ENCODE assay signal across 1 cellular context in genomic region chr4:16083217-16084191, GRCh38.
TF ChIP-seq lines count a peak whose summit lies in the region.

Gene PROM1, minus strand, starts transcription at chr4:16084023. Its CDS starts 8,117 bp downstream, at chr4:16075906.

TF ChIP-seq in H1, 55 proteins besides CTCF, POLR2A, EP300 and RAD21 (continued from another document):
- no peak for TF ChIP-seq NANOG (IDR thresholded peaks at IDR 0.05; ENCODE audit: insufficient read depth, low read depth, low read length, poor library complexity, severe bottlenecking)
- no peak for TF ChIP-seq SIRT6 (IDR thresholded peaks at IDR 0.05; ENCODE audit: low read length)
- TF ChIP-seq RNF2 (IDR thresholded peaks at IDR 0.05; ENCODE audit: borderline replicate concordance, low read depth, low read length, missing control alignments, poor library complexity, severe bottlenecking) = peak; percentile 40
- no peak for TF ChIP-seq SP2 (IDR thresholded peaks at IDR 0.05; ENCODE audit: low read length)
- TF ChIP-seq RXRA (IDR thresholded peaks at IDR 0.05; ENCODE audit: insufficient read depth, low read depth, low read length) = no peak
- TF ChIP-seq RFX5 (IDR thresholded peaks at IDR 0.05; ENCODE audit: borderline replicate concordance, low read depth, low read length) = no peak
- TF ChIP-seq CHD1 (IDR thresholded peaks at IDR 0.05; ENCODE audit: low read depth, low read length) = no peak
- peak; percentile 50 for TF ChIP-seq TBP (IDR thresholded peaks at IDR 0.05; ENCODE audit: low read depth, low read length)
- no peak for TF ChIP-seq EZH2 (IDR thresholded peaks at IDR 0.05; ENCODE audit: low read depth, low read length, severe bottlenecking)
- TF ChIP-seq SRF (IDR thresholded peaks at IDR 0.05; ENCODE audit: low read depth, low read length) = no peak
- TF ChIP-seq SP1 (IDR thresholded peaks at IDR 0.05; ENCODE audit: low read depth, low read length) = no peak
- peak; percentile 53; the same call in 1 of the 2 replicates for TF ChIP-seq E2F6 (IDR thresholded peaks at IDR 0.05)
- peak; percentile 28; the same call in 1 of the 2 replicates for TF ChIP-seq SUZ12 (IDR thresholded peaks at IDR 0.05; ENCODE audit: low read length)
- no peak for TF ChIP-seq CBX5 (IDR thresholded peaks at IDR 0.05; ENCODE audit: low read depth, low read length)
- TF ChIP-seq CHD7 (IDR thresholded peaks at IDR 0.05; ENCODE audit: insufficient replicate concordance, low read length) = no peak
- TF ChIP-seq TAF7 (optimal IDR thresholded peaks at IDR 0.05; ENCODE audit: borderline replicate concordance, low read depth, low read length) = peak; percentile 31
- TF ChIP-seq KDM1A (IDR thresholded peaks at IDR 0.05; ENCODE audit: borderline replicate concordance, low read length) = no peak
- TF ChIP-seq TEAD4 (IDR thresholded peaks at IDR 0.05; ENCODE audit: low read depth, low read length) = no peak
- TF ChIP-seq JUND (IDR thresholded peaks at IDR 0.05; ENCODE audit: low read length) = no peak
- TF ChIP-seq CTBP2 (IDR thresholded peaks at IDR 0.05; ENCODE audit: borderline replicate concordance, insufficient read depth, insufficient read length, low read length) = no peak
- TF ChIP-seq ASH2L (IDR thresholded peaks at IDR 0.05; ENCODE audit: low read length) = peak; percentile 39
- no peak for TF ChIP-seq SIX5 (IDR thresholded peaks at IDR 0.05; ENCODE audit: low read depth, low read length)
- TF ChIP-seq CHD2 (IDR thresholded peaks at IDR 0.05; ENCODE audit: low read length) = no peak
- TF ChIP-seq SIN3A (conservative IDR thresholded peaks at IDR 0.05 in 1 of 2, IDR thresholded peaks at IDR 0.05 in 1 of 2; ENCODE audit: low read depth in 1 of 2, low read length in 2 of 2) = 0 out of 4 replicates have a peak, but pooled peaks of 1 of the 2 experiments have one; percentile 48
- TF ChIP-seq KDM4A (IDR thresholded peaks at IDR 0.05; ENCODE audit: low read depth, low read length, severe bottlenecking) = peak; percentile 68
- peak; percentile 58 for TF ChIP-seq MAX (IDR thresholded peaks at IDR 0.05)
